ENCODE assay signal across 19 cellular contexts in genomic region chr11:12789574-12789973, GRCh38.
A peak's percentile ranks its signal among the peaks of the same experiment; 100 is the strongest.
DNase-seq lines count a peak whose midpoint lies in the region; ATAC-seq and TF ChIP-seq lines count a peak whose summit lies in the region.
"Had no signal": no experiment of that assay in that cellular context is flagged by ENCODE, and none has a peak within 500 bp of the region (broad histone marks: within the 10 kb centered on the region; RNA-seq: fewer than 3 reads in every experiment).

No MANE protein-coding gene starts in this region.

- DNase-seq in H7 (peak; percentile 28), NCI-H524 (lab: John Stamatoyannopoulos, UW) (peak; percentile 82 to 88), gastrocnemius medialis (no peak), GDM1 (lab: John Stamatoyannopoulos, UW) (no peak), sciatic nerve (ENCODE audit: low spot score) (no peak)
- DNase-seq in activated naive CD8-positive, alpha-beta T cell treated with anti-CD3 and anti-CD28 coated beads for 36 hours, result no peak
- DNase-seq: activated B cell treated with CpG ODN at 0.5 μM for 24 hours; activated CD4-positive, alpha-beta T cell treated with anti-CD3 and anti-CD28 coated beads, Interleukin-2, amount 50 U/mL, for 4 hours; mammary epithelial cell; naive B cell; OCI-M1; Right ventricle myocardium superior; stomach; T1000; transverse colon had no signal

- intact Hi-C loops in gastrocnemius medialis (cut with DNase I; ENCODE audit: low total_unique reads), result no loop called here
- intact Hi-C loops in sciatic nerve (cut with DNase I), result no loop called here

- no peaks in the 10 kb centered on the region for H3K36me3 Mint-ChIP-seq in activated naive CD8-positive, alpha-beta T cell treated with anti-CD3 and anti-CD28 coated beads for 36 hours
- H3K36me3 Mint-ChIP-seq: activated naive CD8-positive, alpha-beta T cell; CD14-positive monocyte; naive B cell had no signal

- ATAC-seq in gastroesophageal sphincter (peak; percentile 43), gastrocnemius medialis (no peak), sciatic nerve (no peak)

- no peak for TF ChIP-seq EP300 in gastroesophageal sphincter (IDR thresholded peaks at IDR 0.05)

- H3K9me3 ChIP-seq in gastroesophageal sphincter (no peaks in the 10 kb centered on the region), gastrocnemius medialis (no peaks in the 10 kb centered on the region)
- H3K9me3 ChIP-seq: heart left ventricle, stomach, transverse colon had no signal

- TF ChIP-seq POLR2A in gastroesophageal sphincter (IDR thresholded peaks at IDR 0.05) (no peak), gastrocnemius medialis (IDR thresholded peaks at IDR 0.05) (no peak)

- H3K36me3 ChIP-seq in H7 (replicated peaks; ENCODE audit: control insufficient read depth, insufficient read depth, low read length) (no peaks in the 10 kb centered on the region; the same call in 1 of the 2 replicates), gastroesophageal sphincter (peaks cover 0 to 4% of the 10 kb centered on the region in 2 donors), gastrocnemius medialis (no peaks in the 10 kb centered on the region)
- H3K36me3 ChIP-seq: heart left ventricle, transverse colon had no signal

- H3K27me3 Mint-ChIP-seq in activated naive CD8-positive, alpha-beta T cell treated with anti-CD3 and anti-CD28 coated beads for 36 hours, result peaks cover 8% of the 10 kb centered on the region
- H3K27me3 Mint-ChIP-seq: activated B cell treated with CpG ODN at 0.5 μM for 24 hours had no signal

- TF ChIP-seq CTCF in gastroesophageal sphincter (IDR thresholded peaks at IDR 0.05) (no peak), gastrocnemius medialis (IDR thresholded peaks at IDR 0.05 in 4 of 5, conservative IDR thresholded peaks at IDR 0.05 in 1 of 5) (no peak)

- H3K4me1 ChIP-seq in gastroesophageal sphincter (peaks cover 0 to 36% (median 0%) of the 10 kb centered on the region in 3 donors), gastrocnemius medialis (peaks cover 46 to 78% of the 10 kb centered on the region in 2 donors)
- H3K4me1 ChIP-seq: transverse colon had no signal

- no peaks in the 10 kb centered on the region for H3K9me3 Mint-ChIP-seq in activated naive CD8-positive, alpha-beta T cell treated with anti-CD3 and anti-CD28 coated beads for 36 hours
- H3K9me3 Mint-ChIP-seq: activated B cell treated with CpG ODN at 0.5 μM for 24 hours had no signal

- H3K27ac ChIP-seq in gastroesophageal sphincter, result peak overlapping the region in 2 of 4 donors; percentile 5 to 44
- H3K27ac ChIP-seq in gastrocnemius medialis, result peak overlapping the region; percentile 64 to 95 (median 90)
- H3K27ac ChIP-seq: stomach, transverse colon had no signal

- H3K27me3 ChIP-seq in H7 (ENCODE audit: control insufficient read depth, insufficient read depth, low read length) (no peaks in the 10 kb centered on the region), gastroesophageal sphincter (no peaks in the 10 kb centered on the region), gastrocnemius medialis (no peaks in the 10 kb centered on the region)
- H3K27me3 ChIP-seq: heart left ventricle, stomach, transverse colon had no signal

- H3K4me3 Mint-ChIP-seq in activated naive CD8-positive, alpha-beta T cell treated with anti-CD3 and anti-CD28 coated beads for 36 hours, result no peak overlapping the region
- H3K4me3 Mint-ChIP-seq: activated B cell treated with CpG ODN at 0.5 μM for 24 hours; activated naive CD8-positive, alpha-beta T cell; CD14-positive monocyte; naive B cell had no signal

- WGBS in gastroesophageal sphincter (ENCODE audit: low coverage in 1 of 2), 2 donors, result 56 to 76% methylated on average over 2 to 3 of the region's 8 CpGs

- in situ Hi-C loops in gastrocnemius medialis (cut with MboI; ENCODE audit: low sequenced_read_pairs in 4 of 4), result no loop called here

- H3K4me3 ChIP-seq in H7 (ENCODE audit: insufficient read depth, low read depth, low read length) (no peak overlapping the region), gastroesophageal sphincter (no peak overlapping the region), gastrocnemius medialis (no peak overlapping the region)
- H3K4me3 ChIP-seq: heart left ventricle, stomach, transverse colon had no signal

- no peaks in the 10 kb centered on the region for H3K4me1 Mint-ChIP-seq in activated naive CD8-positive, alpha-beta T cell treated with anti-CD3 and anti-CD28 coated beads for 36 hours
- H3K4me1 Mint-ChIP-seq: activated B cell treated with CpG ODN at 0.5 μM for 24 hours, CD14-positive monocyte, naive B cell had no signal

- H3K27ac Mint-ChIP-seq in activated naive CD8-positive, alpha-beta T cell treated with anti-CD3 and anti-CD28 coated beads for 36 hours, result no peak overlapping the region
- H3K27ac Mint-ChIP-seq: activated B cell treated with CpG ODN at 0.5 μM for 24 hours; activated naive CD8-positive, alpha-beta T cell; CD14-positive monocyte; naive B cell had no signal

Comparison
In these comparisons a context has a peak if more than half of its experiments do, and no peak if none do; other contexts are left out.
1. DNase-seq: peak in H7 (single experiment) and NCI-H524 (2 of 2); none in gastrocnemius medialis (0 of 2), GDM1 (single experiment), activated naive CD8-positive, alpha-beta T cell treated with anti-CD3 and anti-CD28 coated beads for 36 hours (single experiment) and sciatic nerve (single experiment).